15 cellular contexts compared by ENCODE assay signal in the genomic region with DNA sequence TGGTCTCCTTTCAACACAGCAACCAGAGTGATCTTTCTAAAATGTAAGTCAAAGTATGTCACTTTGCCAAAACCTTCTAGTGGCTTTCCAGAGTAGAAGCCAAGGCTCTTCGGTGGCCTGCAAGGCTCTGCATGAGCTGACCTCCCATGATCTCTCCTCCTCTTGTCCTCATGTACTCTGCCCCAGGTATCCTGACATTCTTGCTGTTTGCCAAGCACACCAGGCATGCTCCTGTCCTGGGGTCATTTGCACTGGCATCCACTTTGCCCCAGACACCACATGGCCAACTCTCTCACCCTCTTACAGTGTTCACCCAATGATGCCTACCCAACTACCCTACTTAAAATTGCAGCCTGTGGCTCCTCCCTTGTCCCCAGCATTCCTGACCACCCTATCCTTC.
DNase-seq lines count a peak whose midpoint lies in the region; ATAC-seq, FAIRE-seq and TF ChIP-seq lines count a peak whose summit lies in the region.
"Had no signal": no experiment of that assay in that cellular context is flagged by ENCODE, and none has a peak within 500 bp of the region (broad histone marks: within the 10 kb centered on the region; RNA-seq: fewer than 3 reads in every experiment).

No MANE protein-coding gene starts in this region.

- no peak for TF ChIP-seq POLR2A in HepG2 (IDR thresholded peaks at IDR 0.05; ENCODE audit: insufficient read depth in 1 of 2, low read depth in 2 of 2, low read length in 2 of 2)

- H2AFZ ChIP-seq in HepG2 (ENCODE audit: low read length): no peak overlapping the region
- H2AFZ ChIP-seq: GM23338 had no signal

- no peaks in the 10 kb centered on the region for H3K9me3 Mint-ChIP-seq in endodermal cell
- no peaks in the 10 kb centered on the region for H3K9me3 Mint-ChIP-seq in mesothelial cell of epicardium
- H3K9me3 Mint-ChIP-seq: CD4-positive, alpha-beta memory T cell; GM23338; H9 had no signal

- H3K4me1 Mint-ChIP-seq in endodermal cell (no peaks in the 10 kb centered on the region), mesothelial cell of epicardium (peaks cover 87% of the 10 kb centered on the region)
- H3K4me1 Mint-ChIP-seq: B cell; CD4-positive, alpha-beta memory T cell had no signal

- no peaks in the 10 kb centered on the region for H3K27me3 Mint-ChIP-seq in endodermal cell (ENCODE audit: insufficient read depth)
- H3K27me3 Mint-ChIP-seq in mesothelial cell of epicardium (ENCODE audit: low read depth): no peaks in the 10 kb centered on the region
- H3K27me3 Mint-ChIP-seq: B cell had no signal

- no peak overlapping the region for H3K4me3 ChIP-seq in liver (ENCODE audit: low read depth in 1 of 3, low read length in 3 of 3)
- no peak overlapping the region for H3K4me3 ChIP-seq in HepG2 (replicated peaks in 1 of 3; ENCODE audit: insufficient read depth in 1 of 3, low read depth in 2 of 3, low read length in 3 of 3)
- no peak overlapping the region for H3K4me3 ChIP-seq in endodermal cell (ENCODE audit: low read length)
- H3K4me3 ChIP-seq in upper lobe of right lung: no peak overlapping the region
- H3K4me3 ChIP-seq: GM23338 had no signal

- H3K27ac Mint-ChIP-seq in endodermal cell: no peak overlapping the region
- H3K27ac Mint-ChIP-seq in mesothelial cell of epicardium: peak overlapping the region; percentile 36
- H3K27ac Mint-ChIP-seq: B cell; CD4-positive, alpha-beta memory T cell; GM23338 had no signal

- 29% methylated on average over 1 of the region's 1 CpG for WGBS in liver
- 100% methylated on average over 1 of the region's 1 CpG for WGBS in HepG2 (ENCODE audit: low lambda C conversion rate)
- WGBS in endodermal cell (ENCODE audit: insufficient coverage in 1 of 2, insufficient read length in 1 of 2), 2 experiments: 92 to 96% methylated on average over 1 of the region's 1 CpG

- H3K9ac ChIP-seq in liver (ENCODE audit: low read depth in 1 of 2, low read length in 2 of 2): no peak overlapping the region
- no peak overlapping the region for H3K9ac ChIP-seq in HepG2 (ENCODE audit: insufficient read depth, low read depth, low read length)
- no peak overlapping the region for H3K9ac ChIP-seq in endodermal cell (ENCODE audit: extremely low read depth, low read length, poor library complexity, severe bottlenecking)

- intact Hi-C loops in HepG2 (cut with micrococcal nuclease; ENCODE audit: unreplicated experiment): loop anchor here (10.0 kb wide), 1 partner anchor 62 kb away; no protein-coding TSS in a partner anchor
- intact Hi-C loops in upper lobe of right lung (cut with DNase I): no loop called here

- ATAC-seq in HepG2: no peak
- ATAC-seq in upper lobe of right lung: peak; percentile 17
- no peak for ATAC-seq in HG03469 (IDR thresholded peaks at IDR 0.05; ENCODE audit: unreplicated experiment)

- H3K27me3 ChIP-seq in liver (ENCODE audit: control insufficient read depth in 4 of 4, insufficient read depth in 4 of 4, low read length in 3 of 4) (no peaks in the 10 kb centered on the region), HepG2 (ENCODE audit: control insufficient read depth in 1 of 2, insufficient read depth in 2 of 2, low read length in 2 of 2) (peaks cover 0 to 4% of the 10 kb centered on the region in 2 experiments; a peak in 1 of 5 replicates), endodermal cell (ENCODE audit: control insufficient read depth, insufficient read depth, low read length, poor library complexity, severe bottlenecking) (no peaks in the 10 kb centered on the region), upper lobe of right lung (no peaks in the 10 kb centered on the region)

- DNase-seq in HepG2 (ENCODE audit: low spot score) (no peak), endodermal cell (peak; percentile 51), mesothelial cell of epicardium (ENCODE audit: low spot score in 2 of 2, unreplicated experiment in 2 of 2) (no peak), upper lobe of right lung (no peak), EL (no peak), SIG-M5 treated with dmso at 0.1 percent for 504 hours (lab: John Stamatoyannopoulos, UW; ENCODE audit: unreplicated experiment) (no peak)
- DNase-seq: CD4-positive, alpha-beta memory T cell; DMS79 had no signal

- in situ Hi-C loops in HepG2 (cut with HindIII; ENCODE audit: extremely low pct_ligation_motif_present, low pct_unique_long_range_greater_than_20kb): no loop called here

- POLR2A ChIA-PET in HepG2 (lab: Yijun Ruan, JAX): no interaction called here

- no peak for TF ChIP-seq RAD21 in liver (IDR thresholded peaks at IDR 0.05)
- no peak for TF ChIP-seq RAD21 in HepG2 (CRISPR knock-in tag; IDR thresholded peaks at IDR 0.05)

- no peaks in the 10 kb centered on the region for H3K9me3 ChIP-seq in liver (ENCODE audit: control insufficient read depth in 4 of 4, low read length in 3 of 4)
- no peaks in the 10 kb centered on the region for H3K9me3 ChIP-seq in HepG2 (ENCODE audit: low read length)
- no peaks in the 10 kb centered on the region for H3K9me3 ChIP-seq in endodermal cell (ENCODE audit: control insufficient read depth, low read length)
- no peaks in the 10 kb centered on the region for H3K9me3 ChIP-seq in upper lobe of right lung

- H3K4me3 Mint-ChIP-seq in endodermal cell (no peak overlapping the region), mesothelial cell of epicardium (no peak overlapping the region)
- H3K4me3 Mint-ChIP-seq: B cell; CD4-positive, alpha-beta memory T cell; GM23338; H9 had no signal

- H3K27ac ChIP-seq in liver (ENCODE audit: low read depth in 1 of 2, low read length in 2 of 2) (no peak overlapping the region), HepG2 (ENCODE audit: extremely low read length, insufficient read depth, low read length) (no peak overlapping the region), endodermal cell (ENCODE audit: low read depth, low read length) (no peak overlapping the region), upper lobe of right lung (no peak overlapping the region)
- H3K27ac ChIP-seq: C4-2B had no signal

- H3K36me3 Mint-ChIP-seq in endodermal cell (ENCODE audit: low read depth) (peaks cover 16% of the 10 kb centered on the region), mesothelial cell of epicardium (peaks cover 9% of the 10 kb centered on the region)
- H3K36me3 Mint-ChIP-seq: CD4-positive, alpha-beta memory T cell had no signal

- TF ChIP-seq EP300 in HepG2 (IDR thresholded peaks at IDR 0.05; ENCODE audit: low read depth in 2 of 2, low read length in 2 of 2): no peak
- TF ChIP-seq EP300 in HepG2 (CRISPR knock-in tag; IDR thresholded peaks at IDR 0.05; ENCODE audit: borderline replicate concordance): no peak

- CTCF ChIA-PET in HepG2 (lab: Yijun Ruan, JAX; ENCODE audit: low intra/inter-chr PET ratio, low total read pairs): no interaction called here

- no peak for FAIRE-seq in HepG2 (lab: Jason Lieb, UNC)
- FAIRE-seq: G401.6 had no signal

- H3K4me2 ChIP-seq in HepG2 (ENCODE audit: low read depth, low read length): no peak overlapping the region
- H3K4me2 ChIP-seq: GM23338 had no signal

- H3K36me3 ChIP-seq in liver (ENCODE audit: control insufficient read depth in 4 of 4, insufficient read depth in 3 of 4, low read depth in 1 of 4, low read length in 3 of 4): peaks cover 0 to 2% (median 0%) of the 10 kb centered on the region in 4 donors
- H3K36me3 ChIP-seq in HepG2 (replicated peaks in 1 of 2; ENCODE audit: control insufficient read depth in 1 of 2, insufficient read depth in 2 of 2, low read length in 2 of 2): no peaks in the 10 kb centered on the region
- H3K36me3 ChIP-seq in endodermal cell (ENCODE audit: control insufficient read depth, insufficient read depth, low read length): peaks cover 11% of the 10 kb centered on the region
- H3K36me3 ChIP-seq in upper lobe of right lung: no peaks in the 10 kb centered on the region

- no peaks in the 10 kb centered on the region for H3K79me2 ChIP-seq in HepG2 (ENCODE audit: insufficient read depth, low read length)

- no TSS peak for BruUV-seq in HepG2 (replicated peaks; lab: Mats Ljungman, UMichigan)

- H3K4me1 ChIP-seq in liver (ENCODE audit: control insufficient read depth in 4 of 4, insufficient read depth in 4 of 4, low read length in 3 of 4): peaks cover 2 to 28% (median 16%) of the 10 kb centered on the region in 4 donors
- H3K4me1 ChIP-seq in HepG2 (ENCODE audit: insufficient read depth, low read length): peaks cover 14% of the 10 kb centered on the region
- no peaks in the 10 kb centered on the region for H3K4me1 ChIP-seq in endodermal cell (ENCODE audit: control insufficient read depth, insufficient read depth, low read length)
- peaks cover 7% of the 10 kb centered on the region for H3K4me1 ChIP-seq in upper lobe of right lung

- no peaks in the 10 kb centered on the region for H4K20me1 ChIP-seq in HepG2 (ENCODE audit: insufficient read depth, low read length)

- TF ChIP-seq CTCF in liver (IDR thresholded peaks at IDR 0.05; ENCODE audit: low read depth, low read length, missing input control): no peak
- TF ChIP-seq CTCF in HepG2 (CRISPR knock-in tag; IDR thresholded peaks at IDR 0.05): no peak
- no peak for TF ChIP-seq CTCF in endodermal cell (conservative IDR thresholded peaks at IDR 0.05)
- no peak for TF ChIP-seq CTCF in mesothelial cell of epicardium (IDR thresholded peaks at IDR 0.05; ENCODE audit: unreplicated experiment)
- no peak for TF ChIP-seq CTCF in upper lobe of right lung (IDR thresholded peaks at IDR 0.05)

TF ChIP-seq in liver, 16 proteins besides CTCF, POLR2A, EP300 and RAD21 (continues in another document):
- TF ChIP-seq RXRA (IDR thresholded peaks at IDR 0.05) (peak; percentile 93 to 97), SP1 (IDR thresholded peaks at IDR 0.05) (peak; percentile 38), FOXA2 (IDR thresholded peaks at IDR 0.05) (no peak), FOXA1 (IDR thresholded peaks at IDR 0.05) (no peak), MAX (IDR thresholded peaks at IDR 0.05) (peak; percentile 82)
- TF ChIP-seq, protein P1, sequence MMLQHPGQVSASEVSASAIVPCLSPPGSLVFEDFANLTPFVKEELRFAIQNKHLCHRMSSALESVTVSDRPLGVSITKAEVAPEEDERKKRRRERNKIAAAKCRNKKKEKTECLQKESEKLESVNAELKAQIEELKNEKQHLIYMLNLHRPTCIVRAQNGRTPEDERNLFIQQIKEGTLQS (IDR thresholded peaks at IDR 0.05): no peak

TF ChIP-seq in HepG2, 621 proteins besides CTCF, POLR2A, EP300 and RAD21 (continues in another document):
- no peak for TF ChIP-seq PHB2 (IDR thresholded peaks at IDR 0.05; ENCODE audit: partially characterized antibody)
- no peak for TF ChIP-seq CHD4 (IDR thresholded peaks at IDR 0.05; ENCODE audit: borderline replicate concordance, low read length)
- no peak for TF ChIP-seq ZNF775 (CRISPR knock-in tag; IDR thresholded peaks at IDR 0.05; ENCODE audit: borderline replicate concordance)
- no peak for TF ChIP-seq ADNP (CRISPR knock-in tag; IDR thresholded peaks at IDR 0.05)
- TF ChIP-seq ZNF274 (CRISPR knock-in tag; IDR thresholded peaks at IDR 0.05): no peak
- TF ChIP-seq, protein P2, sequence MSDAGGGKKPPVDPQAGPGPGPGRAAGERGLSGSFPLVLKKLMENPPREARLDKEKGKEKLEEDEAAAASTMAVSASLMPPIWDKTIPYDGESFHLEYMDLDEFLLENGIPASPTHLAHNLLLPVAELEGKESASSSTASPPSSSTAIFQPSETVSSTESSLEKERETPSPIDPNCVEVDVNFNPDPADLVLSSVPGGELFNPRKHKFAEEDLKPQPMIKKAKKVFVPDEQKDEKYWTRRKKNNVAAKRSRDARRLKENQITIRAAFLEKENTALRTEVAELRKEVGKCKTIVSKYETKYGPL (CRISPR knock-in tag; IDR thresholded peaks at IDR 0.05): no peak
- TF ChIP-seq ZFP90 (CRISPR knock-in tag; IDR thresholded peaks at IDR 0.05; ENCODE audit: borderline replicate concordance): no peak
